ENCODE assay signal across 23 cellular contexts in the genomic region with DNA sequence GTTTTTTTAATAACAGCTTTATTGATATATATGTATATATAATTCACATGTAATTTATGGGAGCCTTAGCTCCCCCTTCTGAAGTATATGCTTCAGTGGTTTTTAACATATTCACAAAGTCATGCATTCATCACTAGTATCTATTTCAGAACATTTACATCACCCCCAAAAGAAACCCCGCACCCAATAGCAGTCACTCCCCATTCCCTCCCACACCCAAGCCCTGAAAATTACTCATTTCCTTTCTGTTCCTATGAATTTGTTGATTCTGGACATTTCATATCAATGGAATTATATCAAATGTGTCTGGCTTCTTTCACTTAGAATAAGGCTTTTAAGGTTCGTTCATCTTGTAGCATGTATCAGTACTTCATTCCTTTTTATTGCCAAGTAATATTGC. TPM values are rescaled to one million over a fixed set of nuclear protein-coding genes. Genes with fewer than 3 reads are reported as not detected.
DNase-seq lines count a peak whose midpoint lies in the region; ATAC-seq, FAIRE-seq and TF ChIP-seq lines count a peak whose summit lies in the region.
"Had no signal": no experiment of that assay in that cellular context is flagged by ENCODE, and none has a peak within 500 bp of the region (broad histone marks: within the 10 kb centered on the region; RNA-seq: fewer than 3 reads in every experiment).

No MANE protein-coding gene starts in this region.

- H3K79me2 ChIP-seq in keratinocyte (ENCODE audit: control insufficient read depth, insufficient read depth, low read length), result no peaks in the 10 kb centered on the region

- H3K4me1 Mint-ChIP-seq in T-helper 17 cell, result no peaks in the 10 kb centered on the region

- no peak for FAIRE-seq in keratinocyte (lab: Jason Lieb, UNC)

- H3K27me3 ChIP-seq in keratinocyte (ENCODE audit: control insufficient read depth, extremely low read depth, insufficient read depth, low read length) (no peaks in the 10 kb centered on the region), thyroid gland (no peaks in the 10 kb centered on the region), heart left ventricle (no peaks in the 10 kb centered on the region)
- H3K27me3 ChIP-seq: right atrium auricular region, testis had no signal

- no peak overlapping the region for H3K4me3 Mint-ChIP-seq in T-helper 17 cell
- H3K4me3 Mint-ChIP-seq: activated naive CD8-positive, alpha-beta T cell treated with anti-CD3 and anti-CD28 coated beads for 36 hours; activated T-helper 1 cell treated with anti-CD3 and anti-CD28 coated beads, Interleukin-12 subunit alpha, Interleukin-12 subunit beta, Interleukin-2, Interleukin-4 antibody, amounts not matched to agents 30 ng/mL and 10 ng/mL and 1 ng/mL, durations not matched to agents 14 hours and 24 hours and 36 hours; CD4-positive, alpha-beta T cell had no signal

- H3K9ac ChIP-seq in keratinocyte (ENCODE audit: control insufficient read depth, extremely low read depth, insufficient read depth, low read length), result peak overlapping the region; percentile 37

- ATAC-seq in HG03442 (IDR thresholded peaks at IDR 0.05; ENCODE audit: unreplicated experiment), result no peak
- no peak for ATAC-seq in T-helper 17 cell
- no peak for ATAC-seq in heart left ventricle

- TF ChIP-seq CTCF in RWPE1 (conservative IDR thresholded peaks at IDR 0.05; ENCODE audit: low read depth) (no peak), keratinocyte (optimal IDR thresholded peaks at IDR 0.05 in 1 of 3, IDR thresholded peaks at IDR 0.05 in 1 of 3, conservative IDR thresholded peaks at IDR 0.05 in 1 of 3; ENCODE audit: extremely low read depth in 1 of 3, insufficient read depth in 2 of 3, low read length in 3 of 3) (no peak), thyroid gland (IDR thresholded peaks at IDR 0.05) (no peak), heart left ventricle (IDR thresholded peaks at IDR 0.05) (no peak)

- no peaks in the 10 kb centered on the region for H3K9me1 ChIP-seq in keratinocyte (ENCODE audit: control insufficient read depth, extremely low read depth, insufficient read depth, low read length)

- peak; percentile 67 for DNase-seq in ELR (ENCODE audit: low read depth)
- peak; percentile 46 for DNase-seq in RWPE1 (ENCODE audit: low spot score)
- peak; percentile 24 for DNase-seq in dermis blood vessel endothelial cell
- no peak for DNase-seq in keratinocyte (ENCODE audit: low read depth, low spot score)
- no peak for DNase-seq in thyroid gland
- DNase-seq in T-helper 17 cell, result no peak
- no peak for DNase-seq in heart left ventricle
- DNase-seq: activated CD4-positive, alpha-beta T cell treated with anti-CD3 and anti-CD28 coated beads for 1 hour; activated naive CD8-positive, alpha-beta T cell treated with anti-CD3 and anti-CD28 coated beads for 36 hours; CD4-positive, alpha-beta T cell; hypothalamus; kidney; NCI-H146; NCI-H82; stimulated activated CD4-positive, alpha-beta T cell treated with anti-CD3 and anti-CD28 coated beads, Interleukin-15, amount 100 ng/mL, for 24 hours; T1000; testis had no signal

- dilution Hi-C loops in keratinocyte (cut with MboI; ENCODE audit: extremely low pct_ligation_motif_present, low sequenced_read_pairs), result no loop called here

- H3K4me3 ChIP-seq in keratinocyte (ENCODE audit: control insufficient read depth in 2 of 3, extremely low read depth in 1 of 3, insufficient read depth in 2 of 3, low read depth in 1 of 3, low read length in 3 of 3) (peak overlapping the region in 1 of 3 experiments; percentile 41), thyroid gland (replicated peaks in 1 of 3) (no peak overlapping the region), heart left ventricle (no peak overlapping the region)
- H3K4me3 ChIP-seq: esophagus muscularis mucosa, lung, right atrium auricular region, SK-N-MC, testis had no signal

- POLR2A ChIA-PET in RWPE1 (lab: Yijun Ruan, JAX; ENCODE audit: low non-redundant PET), result no interaction called here

- no peak overlapping the region for H2AFZ ChIP-seq in keratinocyte (ENCODE audit: control insufficient read depth, low read length)

- peak overlapping the region; percentile 90 for H3K27ac ChIP-seq in RWPE1
- H3K27ac ChIP-seq in keratinocyte (ENCODE audit: control insufficient read depth, insufficient read depth, low read length), result peak overlapping the region; percentile 68
- no peak overlapping the region for H3K27ac ChIP-seq in thyroid gland
- H3K27ac ChIP-seq in heart left ventricle, result no peak overlapping the region
- H3K27ac ChIP-seq: esophagus muscularis mucosa, right atrium auricular region, SK-N-MC, testis had no signal

- CTCF ChIA-PET in RWPE1 (lab: Yijun Ruan, JAX), result no interaction called here

- H3K36me3 Mint-ChIP-seq in T-helper 17 cell (ENCODE audit: low read depth), result peaks cover 2% of the 10 kb centered on the region
- H3K36me3 Mint-ChIP-seq: activated naive CD8-positive, alpha-beta T cell treated with anti-CD3 and anti-CD28 coated beads for 36 hours had no signal

- TF ChIP-seq POLR2A in thyroid gland (IDR thresholded peaks at IDR 0.05) (no peak), heart left ventricle (IDR thresholded peaks at IDR 0.05) (no peak)

- H3K4me1 ChIP-seq in keratinocyte (ENCODE audit: control insufficient read depth, extremely low read depth, insufficient read depth, low read length) (peaks cover 19% of the 10 kb centered on the region), thyroid gland (no peaks in the 10 kb centered on the region), heart left ventricle (peaks cover 0 to 7% (median 0%) of the 10 kb centered on the region in 12 donors)
- H3K4me1 ChIP-seq: esophagus muscularis mucosa, testis had no signal

- H3K27ac Mint-ChIP-seq in T-helper 17 cell, result no peak overlapping the region
- H3K27ac Mint-ChIP-seq: activated naive CD8-positive, alpha-beta T cell treated with anti-CD3 and anti-CD28 coated beads for 36 hours; activated T-helper 1 cell treated with anti-CD3 and anti-CD28 coated beads, Interleukin-12 subunit alpha, Interleukin-12 subunit beta, Interleukin-2, Interleukin-4 antibody, amounts not matched to agents 30 ng/mL and 10 ng/mL and 1 ng/mL, durations not matched to agents 14 hours and 24 hours and 36 hours; CD4-positive, alpha-beta T cell had no signal

- WGBS in thyroid gland, 2 donors, result 74 to 79% methylated on average over 2 of the region's 2 CpGs
- WGBS in heart left ventricle, 4 donors, result 54 to 68% (median 62%) methylated on average over 2 of the region's 2 CpGs

- intact Hi-C loops in thyroid gland (cut with DNase I) (no loop called here), heart left ventricle (cut with DNase I) (no loop called here)

- peaks cover 58% of the 10 kb centered on the region for H3K27me3 Mint-ChIP-seq in T-helper 17 cell

- no peaks in the 10 kb centered on the region for H4K20me1 ChIP-seq in keratinocyte (ENCODE audit: control insufficient read depth, extremely low read depth, insufficient read depth, low read length)

- H3K9me3 ChIP-seq in keratinocyte (ENCODE audit: control insufficient read depth, low read depth, low read length) (no peaks in the 10 kb centered on the region), thyroid gland (no peaks in the 10 kb centered on the region), T-helper 17 cell (ENCODE audit: control insufficient read depth, low read length, poor library complexity, severe bottlenecking) (no peaks in the 10 kb centered on the region), heart left ventricle (no peaks in the 10 kb centered on the region)
- H3K9me3 ChIP-seq: esophagus muscularis mucosa, right atrium auricular region, testis had no signal

- peak overlapping the region; percentile 65 for H3K4me2 ChIP-seq in keratinocyte (ENCODE audit: control insufficient read depth, extremely low read depth, insufficient read depth, low read depth, low read length)

- H3K36me3 ChIP-seq in keratinocyte (ENCODE audit: control insufficient read depth in 2 of 2, extremely low read depth in 1 of 2, insufficient read depth in 2 of 2, low read length in 2 of 2) (no peaks in the 10 kb centered on the region), thyroid gland (no peaks in the 10 kb centered on the region), heart left ventricle (no peaks in the 10 kb centered on the region)
- H3K36me3 ChIP-seq: esophagus muscularis mucosa, right atrium auricular region had no signal

RNA-seq across cellular contexts. Expression of gene SYT7, which starts 35.6 kb away (rescaled TPM):
- total RNA-seq in dermis blood vessel endothelial cell (0.51 and 3.0 TPM in 2 replicates), thyroid gland (10 to 100 TPM in 2 of 4 donors, 1 to 10 TPM in 2; 5.2 to 12.6 (median 8.8) TPM), T-helper 17 cell (not detected), heart left ventricle (10 to 100 TPM; 12.4 to 22.7 (median 17.4) TPM)
- polyA plus RNA-seq in keratinocyte (2.0 to 4.4 TPM (median 2.6 TPM) in 3 replicates), heart left ventricle (10 to 100 TPM; 13.0 to 34.7 TPM)
- polyA plus RNA-seq in keratinocyte (2011; ENCODE audit: low read depth), result 3.2 TPM
- 2.3 and 4.0 TPM in 2 replicates for polyA plus RNA-seq in keratinocyte (2011; cell fraction: cytosol; rRNA removed)
- polyA plus RNA-seq in keratinocyte (2011; cell fraction: nucleus; rRNA removed), result 4.4 and 6.4 TPM in 2 replicates
- polyA plus RNA-seq in keratinocyte (2012; ENCODE audit: low replicate concordance), result 3.1 and 3.3 TPM in 2 replicates
- 2.0 to 8.5 TPM (median 4.3 TPM) in 3 replicates for polyA minus RNA-seq in keratinocyte
- polyA minus RNA-seq in keratinocyte (2011; cell fraction: cytosol; rRNA and poly(A)+ RNA removed), result 4.2 TPM
- polyA minus RNA-seq in keratinocyte (2011; cell fraction: nucleus; rRNA and poly(A)+ RNA removed), result 3.7 and 6.8 TPM in 2 replicates
- total RNA-seq: activated naive CD8-positive, alpha-beta T cell treated with anti-CD3 and anti-CD28 coated beads for 36 hours; CD4-positive, alpha-beta T cell had no signal

Comparison
In these comparisons a context has a peak if more than half of its experiments do, and no peak if none do; other contexts are left out.
1. DNase-seq: peak in ELR (single experiment), RWPE1 (single experiment) and dermis blood vessel endothelial cell (single experiment); none in keratinocyte (single experiment), thyroid gland (0 of 2), T-helper 17 cell (0 of 3) and heart left ventricle (0 of 5).
2. H3K27ac ChIP-seq: peak in RWPE1 (single experiment) and keratinocyte (single experiment); none in thyroid gland (0 of 3) and heart left ventricle (0 of 12).